Comparison of ENCODE assay signal across 2 cellular contexts in the genomic region with DNA sequence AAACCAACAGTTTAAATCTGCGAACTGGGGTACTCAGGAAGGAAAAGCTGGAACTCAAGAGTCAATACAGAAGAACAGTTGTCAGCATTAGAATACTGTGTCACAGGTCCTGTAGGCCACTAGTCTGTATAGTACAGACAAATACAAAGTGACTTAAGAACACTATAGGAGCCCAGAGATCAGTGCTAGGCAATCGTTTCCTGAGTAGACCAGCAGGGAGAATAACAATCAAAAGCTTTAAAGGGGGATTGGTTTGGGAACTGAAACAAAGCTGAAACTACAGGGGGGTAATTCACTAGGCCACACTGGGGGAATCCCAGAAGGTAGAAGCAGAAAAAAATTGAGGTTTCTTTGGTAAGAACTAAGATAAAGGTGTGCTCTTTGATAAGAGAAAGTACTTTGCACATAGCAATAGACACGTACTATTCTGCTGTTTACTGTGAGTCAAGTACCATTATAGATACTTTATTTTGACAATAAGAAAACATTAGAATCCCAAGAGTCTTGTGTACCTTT.
TF ChIP-seq lines count a peak whose summit lies in the region.

No MANE protein-coding gene starts in this region.

TF ChIP-seq in GM23338, 12 proteins besides CTCF, POLR2A, EP300 and RAD21 (continued from another document):
- TF ChIP-seq JUNB (IDR thresholded peaks at IDR 0.05; ENCODE audit: unreplicated experiment) (no peak), STAT1 (IDR thresholded peaks at IDR 0.05; ENCODE audit: unreplicated experiment) (no peak)

TF ChIP-seq in GM12878, 131 proteins besides CTCF, POLR2A, EP300 and RAD21 (continued from another document):
- TF ChIP-seq, protein P1, sequence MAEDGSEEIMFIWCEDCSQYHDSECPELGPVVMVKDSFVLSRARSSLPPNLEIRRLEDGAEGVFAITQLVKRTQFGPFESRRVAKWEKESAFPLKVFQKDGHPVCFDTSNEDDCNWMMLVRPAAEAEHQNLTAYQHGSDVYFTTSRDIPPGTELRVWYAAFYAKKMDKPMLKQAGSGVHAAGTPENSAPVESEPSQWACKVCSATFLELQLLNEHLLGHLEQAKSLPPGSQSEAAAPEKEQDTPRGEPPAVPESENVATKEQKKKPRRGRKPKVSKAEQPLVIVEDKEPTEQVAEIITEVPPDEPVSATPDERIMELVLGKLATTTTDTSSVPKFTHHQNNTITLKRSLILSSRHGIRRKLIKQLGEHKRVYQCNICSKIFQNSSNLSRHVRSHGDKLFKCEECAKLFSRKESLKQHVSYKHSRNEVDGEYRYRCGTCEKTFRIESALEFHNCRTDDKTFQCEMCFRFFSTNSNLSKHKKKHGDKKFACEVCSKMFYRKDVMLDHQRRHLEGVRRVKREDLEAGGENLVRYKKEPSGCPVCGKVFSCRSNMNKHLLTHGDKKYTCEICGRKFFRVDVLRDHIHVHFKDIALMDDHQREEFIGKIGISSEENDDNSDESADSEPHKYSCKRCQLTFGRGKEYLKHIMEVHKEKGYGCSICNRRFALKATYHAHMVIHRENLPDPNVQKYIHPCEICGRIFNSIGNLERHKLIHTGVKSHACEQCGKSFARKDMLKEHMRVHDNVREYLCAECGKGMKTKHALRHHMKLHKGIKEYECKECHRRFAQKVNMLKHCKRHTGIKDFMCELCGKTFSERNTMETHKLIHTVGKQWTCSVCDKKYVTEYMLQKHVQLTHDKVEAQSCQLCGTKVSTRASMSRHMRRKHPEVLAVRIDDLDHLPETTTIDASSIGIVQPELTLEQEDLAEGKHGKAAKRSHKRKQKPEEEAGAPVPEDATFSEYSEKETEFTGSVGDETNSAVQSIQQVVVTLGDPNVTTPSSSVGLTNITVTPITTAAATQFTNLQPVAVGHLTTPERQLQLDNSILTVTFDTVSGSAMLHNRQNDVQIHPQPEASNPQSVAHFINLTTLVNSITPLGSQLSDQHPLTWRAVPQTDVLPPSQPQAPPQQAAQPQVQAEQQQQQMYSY (CRISPR knock-in tag; IDR thresholded peaks at IDR 0.05): no peak
- TF ChIP-seq ZNF24 (IDR thresholded peaks at IDR 0.05) (no peak), RAD51 (IDR thresholded peaks at IDR 0.05) (no peak), CEBPB (IDR thresholded peaks at IDR 0.05; ENCODE audit: borderline replicate concordance in 1 of 2, low read depth in 2 of 2, low read length in 2 of 2) (no peak)
